Comparison of ENCODE assay signal across 1 cellular context in the genomic region with DNA sequence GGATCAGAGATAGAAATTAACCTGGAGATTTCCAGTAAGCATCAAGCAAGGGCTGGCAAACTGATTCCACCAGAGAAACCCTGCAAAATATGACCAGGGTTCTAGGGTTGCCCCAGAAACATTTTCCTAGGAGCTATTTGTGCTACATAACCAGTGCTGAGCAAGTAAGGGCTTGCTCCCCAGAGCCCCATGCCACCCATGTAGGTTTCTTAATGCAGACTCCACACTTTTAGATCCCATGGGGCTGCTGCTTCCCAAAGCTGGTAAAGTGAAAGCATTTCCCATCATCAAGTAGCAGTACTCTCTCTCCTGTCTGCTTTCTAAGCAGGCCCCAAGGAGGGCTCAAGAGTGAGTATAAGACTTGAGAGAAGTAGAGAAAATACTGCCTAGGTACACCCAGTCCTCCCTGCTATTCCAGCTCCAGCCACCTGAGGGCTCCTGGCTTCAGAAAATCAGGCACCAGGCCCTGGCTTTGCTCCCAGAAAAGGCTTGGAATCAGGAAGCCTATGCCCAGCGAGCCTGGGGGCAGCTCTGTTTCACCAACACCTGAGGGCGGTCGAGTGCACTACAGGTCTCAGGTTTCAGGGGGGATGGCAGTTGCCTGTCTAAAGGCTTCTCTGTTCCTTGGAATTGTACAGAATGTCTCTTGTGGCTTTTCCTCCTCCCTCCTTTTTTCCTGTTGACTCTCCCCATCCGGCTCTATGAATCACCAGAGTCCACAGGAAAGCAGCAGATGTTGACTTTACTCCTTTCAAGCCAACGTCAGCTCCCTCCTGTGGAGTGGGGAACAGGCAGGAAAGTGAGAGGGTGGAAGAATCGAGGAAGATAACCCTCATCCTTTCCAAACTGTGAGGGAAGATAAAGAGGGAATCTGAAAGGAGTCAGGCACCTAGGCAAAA.
A peak's percentile ranks its signal among the peaks of the same experiment; 100 is the strongest.
TF ChIP-seq lines count a peak whose summit lies in the region.

No MANE protein-coding gene starts in this region.

TF ChIP-seq in H1, 55 proteins besides CTCF, POLR2A, EP300 and RAD21:
- TF ChIP-seq YY1 (IDR thresholded peaks at IDR 0.05; ENCODE audit: low read depth, low read length) (peak; percentile 52; the same call in 1 of the 2 replicates), SRF (IDR thresholded peaks at IDR 0.05; ENCODE audit: low read depth, low read length) (0 out of 2 replicates have a peak, but pooled peaks have one; percentile 7), POLR2AphosphoS5 (IDR thresholded peaks at IDR 0.05; ENCODE audit: low read depth, low read length) (no peak), SIN3A (conservative IDR thresholded peaks at IDR 0.05 in 1 of 2, IDR thresholded peaks at IDR 0.05 in 1 of 2; ENCODE audit: low read depth in 1 of 2, low read length in 2 of 2) (peak; percentile 24 to 74; a peak in 1 of 4 replicates), HDAC6 (IDR thresholded peaks at IDR 0.05; ENCODE audit: low read depth, low read length) (no peak), BRCA1 (IDR thresholded peaks at IDR 0.05; ENCODE audit: low read depth, low read length) (peak; percentile 5; the same call in 1 of the 2 replicates), SIX5 (IDR thresholded peaks at IDR 0.05; ENCODE audit: low read depth, low read length) (peak; percentile 55), CHD2 (IDR thresholded peaks at IDR 0.05; ENCODE audit: low read length) (peak; percentile 34; the same call in 1 of the 2 replicates), TBP (IDR thresholded peaks at IDR 0.05; ENCODE audit: low read depth, low read length) (0 out of 2 replicates have a peak, but pooled peaks have one; percentile 34), CHD7 (IDR thresholded peaks at IDR 0.05; ENCODE audit: insufficient replicate concordance, low read length) (no peak), ASH2L (IDR thresholded peaks at IDR 0.05; ENCODE audit: low read length) (peak; percentile 35), KDM1A (IDR thresholded peaks at IDR 0.05; ENCODE audit: borderline replicate concordance, low read length) (peak; percentile 41; the same call in 1 of the 2 replicates)
- TF ChIP-seq, protein P1, sequence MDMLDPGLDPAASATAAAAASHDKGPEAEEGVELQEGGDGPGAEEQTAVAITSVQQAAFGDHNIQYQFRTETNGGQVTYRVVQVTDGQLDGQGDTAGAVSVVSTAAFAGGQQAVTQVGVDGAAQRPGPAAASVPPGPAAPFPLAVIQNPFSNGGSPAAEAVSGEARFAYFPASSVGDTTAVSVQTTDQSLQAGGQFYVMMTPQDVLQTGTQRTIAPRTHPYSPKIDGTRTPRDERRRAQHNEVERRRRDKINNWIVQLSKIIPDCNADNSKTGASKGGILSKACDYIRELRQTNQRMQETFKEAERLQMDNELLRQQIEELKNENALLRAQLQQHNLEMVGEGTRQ (IDR thresholded peaks at IDR 0.05; ENCODE audit: low read length): peak; percentile 10; the same call in 1 of the 2 replicates
